In genomic region chr19:6737873-6738725, GRCh38 we compare ENCODE assay signal across 1 cellular context.
A peak's percentile ranks its signal among the peaks of the same experiment; 100 is the strongest.
TF ChIP-seq lines count a peak whose summit lies in the region.

No MANE protein-coding gene starts in this region.

TF ChIP-seq in HepG2, 621 proteins besides CTCF, POLR2A, EP300 and RAD21 (continued from another document and continues in another):
- TF ChIP-seq ZNF687 (CRISPR knock-in tag; IDR thresholded peaks at IDR 0.05) (peak; percentile 60; the same call in 1 of the 2 replicates), PCBP2 (optimal IDR thresholded peaks at IDR 0.05; ENCODE audit: low read depth, low read length, poor library complexity, severe bottlenecking) (no peak), ZNF44 (CRISPR knock-in tag; IDR thresholded peaks at IDR 0.05) (no peak), ZNF136 (CRISPR knock-in tag; IDR thresholded peaks at IDR 0.05; ENCODE audit: low read depth) (no peak), RERE (CRISPR knock-in tag; IDR thresholded peaks at IDR 0.05; ENCODE audit: low read depth) (no peak), ZNF549 (CRISPR knock-in tag; IDR thresholded peaks at IDR 0.05) (no peak), ZNF496 (CRISPR knock-in tag; IDR thresholded peaks at IDR 0.05; ENCODE audit: insufficient replicate concordance) (no peak), SNAPC5 (CRISPR knock-in tag; IDR thresholded peaks at IDR 0.05; ENCODE audit: borderline replicate concordance) (no peak), POLR2AphosphoS5 (IDR thresholded peaks at IDR 0.05; ENCODE audit: low read depth, low read length) (no peak; the same call in 1 of the 2 replicates), ATM (IDR thresholded peaks at IDR 0.05; ENCODE audit: borderline replicate concordance) (no peak), GRHL1 (CRISPR knock-in tag; conservative IDR thresholded peaks at IDR 0.05) (no peak), ZNF572 (CRISPR knock-in tag; IDR thresholded peaks at IDR 0.05) (no peak), ZBTB43 (CRISPR knock-in tag; conservative IDR thresholded peaks at IDR 0.05) (0 out of 2 replicates have a peak, but pooled peaks have one; percentile 42), SALL1 (CRISPR knock-in tag; IDR thresholded peaks at IDR 0.05) (peak; percentile 47), ZFP37 (CRISPR knock-in tag; IDR thresholded peaks at IDR 0.05; ENCODE audit: borderline replicate concordance) (no peak), ZNF761 (CRISPR knock-in tag; conservative IDR thresholded peaks at IDR 0.05) (no peak), SRSF4 (IDR thresholded peaks at IDR 0.05; ENCODE audit: low read depth, low read length, poor library complexity, severe bottlenecking) (no peak), PAXIP1 (CRISPR knock-in tag; conservative IDR thresholded peaks at IDR 0.05) (peak; percentile 78), GFI1 (CRISPR knock-in tag; IDR thresholded peaks at IDR 0.05; ENCODE audit: borderline replicate concordance) (no peak), KMT2B (CRISPR knock-in tag; IDR thresholded peaks at IDR 0.05) (no peak), LBX2 (CRISPR knock-in tag; IDR thresholded peaks at IDR 0.05; ENCODE audit: borderline replicate concordance) (no peak), ZMAT5 (CRISPR knock-in tag; IDR thresholded peaks at IDR 0.05; ENCODE audit: borderline replicate concordance, low read depth) (no peak), TRAFD1 (CRISPR knock-in tag; IDR thresholded peaks at IDR 0.05; ENCODE audit: borderline replicate concordance) (no peak), BATF2 (CRISPR knock-in tag; IDR thresholded peaks at IDR 0.05) (no peak), ZNF180 (CRISPR knock-in tag; IDR thresholded peaks at IDR 0.05; ENCODE audit: borderline replicate concordance, low read depth) (no peak), ZFAT (CRISPR knock-in tag; conservative IDR thresholded peaks at IDR 0.05) (no peak), ARID3A (IDR thresholded peaks at IDR 0.05; ENCODE audit: low read depth, low read length) (no peak), TP53 (CRISPR knock-in tag; conservative IDR thresholded peaks at IDR 0.05) (peak; percentile 48; the same call in 1 of the 2 replicates), MEIS2 (CRISPR knock-in tag; IDR thresholded peaks at IDR 0.05) (no peak), ZBTB14 (CRISPR knock-in tag; IDR thresholded peaks at IDR 0.05) (no peak), HOXA3 (CRISPR knock-in tag; IDR thresholded peaks at IDR 0.05) (peak; percentile 18; the same call in 1 of the 2 replicates), IRX3 (CRISPR knock-in tag; IDR thresholded peaks at IDR 0.05; ENCODE audit: borderline replicate concordance, low read depth) (no peak), FOXK2 (IDR thresholded peaks at IDR 0.05) (no peak; the same call in 1 of the 2 replicates)
